Comparison of ENCODE assay signal across 8 cellular contexts in the genomic region with DNA sequence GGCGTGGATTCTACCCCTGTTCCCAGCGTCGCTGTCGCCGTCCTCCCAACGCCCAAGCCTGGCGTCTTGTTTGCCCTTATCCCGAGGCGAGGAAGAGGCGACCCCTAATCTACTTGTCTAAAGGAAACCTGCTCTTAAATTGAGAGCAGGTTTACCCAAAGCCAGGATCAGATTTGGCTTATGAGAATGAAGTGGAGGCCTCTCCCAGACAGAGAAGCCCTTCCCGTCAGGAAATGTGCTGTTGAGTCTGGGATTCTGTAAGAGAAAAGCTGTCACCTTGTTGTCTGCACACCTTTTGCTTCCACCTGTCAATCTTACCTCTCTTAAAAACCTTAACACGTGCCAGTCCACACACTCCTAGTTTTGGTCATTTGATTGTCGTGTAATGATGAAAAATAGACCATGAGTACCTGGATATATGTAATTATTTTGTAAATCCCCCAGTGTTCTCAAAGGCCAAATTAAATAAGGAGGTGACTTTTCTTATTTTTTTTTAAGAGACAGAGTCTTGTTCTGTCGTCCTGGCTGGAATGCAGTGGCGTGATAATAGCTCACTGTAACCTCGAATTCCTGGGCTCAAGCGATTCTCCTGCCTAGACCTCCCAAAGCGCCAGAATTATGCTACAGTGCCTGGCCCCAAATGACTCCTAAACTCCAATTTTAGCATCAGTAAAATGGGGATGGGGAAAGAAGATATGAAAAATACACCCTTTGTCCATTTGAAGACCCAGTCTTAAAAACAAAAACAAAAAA.
DNase-seq lines count a peak whose midpoint lies in the region; ATAC-seq and TF ChIP-seq lines count a peak whose summit lies in the region.

No MANE protein-coding gene starts in this region.

- H3K4me1 ChIP-seq in iPS DF 6.9 (ENCODE audit: control insufficient read depth, insufficient read depth, low read length), result no peaks in the 10 kb centered on the region

- H3K9me3 Mint-ChIP-seq in stimulated activated naive B cell treated with anti-CD40 and anti-IgM and Interleukin-4, amounts not matched to agents 10 μg/mL and 1 μg/mL and 100 μg/mL, for 72 hours, result no peaks in the 10 kb centered on the region

- peak overlapping the region; percentile 99 for H3K27ac ChIP-seq in WERI-Rb-1
- H3K27ac ChIP-seq in iPS DF 6.9 (ENCODE audit: low read length), result no peak overlapping the region

- DNase-seq in NCI-H82 (lab: John Stamatoyannopoulos, UW) (peak; percentile 34), NCI-H82 treated with DMSO at 0.1 percent for 48 hours (lab: John Stamatoyannopoulos, UW; ENCODE audit: unreplicated experiment) (no peak), WERI-Rb-1 (no peak), iPS DF 6.9 (ENCODE audit: low read depth, low spot score) (no peak), NOMO-1 treated with dmso at 0.1 percent for 144 hours (lab: John Stamatoyannopoulos, UW; ENCODE audit: unreplicated experiment) (no peak), hippocampal formation (lab: John Stamatoyannopoulos, UW) (no peak)
- no peak for DNase-seq in stimulated activated naive B cell treated with anti-CD40 and anti-IgM and Interleukin-4, amounts not matched to agents 10 μg/mL and 1 μg/mL and 100 μg/mL, for 72 hours

- no CpG with 5 or more reads among the region's 18 CpGs for WGBS in iPS DF 6.9 (ENCODE audit: insufficient coverage, insufficient read length)

- H3K4me3 Mint-ChIP-seq in stimulated activated naive B cell treated with anti-CD40 and anti-IgM and Interleukin-4, amounts not matched to agents 10 μg/mL and 1 μg/mL and 100 μg/mL, for 72 hours, result peak overlapping the region; percentile 99

- peak overlapping the region; percentile 97 for H3K4me3 ChIP-seq in WERI-Rb-1 (ENCODE audit: low read depth, low read length)
- peak overlapping the region; percentile 78 for H3K4me3 ChIP-seq in iPS DF 6.9 (ENCODE audit: low read length)

- H3K27me3 ChIP-seq in WERI-Rb-1 (ENCODE audit: insufficient read depth, low read depth, severe bottlenecking) (no peaks in the 10 kb centered on the region), iPS DF 6.9 (ENCODE audit: control insufficient read depth, insufficient read depth, low read length) (no peaks in the 10 kb centered on the region)

- peak overlapping the region; percentile 100 for H3K27ac Mint-ChIP-seq in stimulated activated naive B cell treated with anti-CD40 and anti-IgM and Interleukin-4, amounts not matched to agents 10 μg/mL and 1 μg/mL and 100 μg/mL, for 72 hours

- TF ChIP-seq CTCF in WERI-Rb-1 (IDR thresholded peaks at IDR 0.05; ENCODE audit: low read depth, low read length), result no peak

- no peak for ATAC-seq in stimulated activated naive B cell treated with anti-CD40 and anti-IgM and Interleukin-4, amounts not matched to agents 10 μg/mL and 1 μg/mL and 100 μg/mL, for 72 hours (replicated peaks)
- ATAC-seq in HG03521 (IDR thresholded peaks at IDR 0.05; ENCODE audit: unreplicated experiment), result no peak

- peaks cover 25 to 41% of the 10 kb centered on the region in 2 donors for H3K36me3 Mint-ChIP-seq in stimulated activated naive B cell treated with anti-CD40 and anti-IgM and Interleukin-4, amounts not matched to agents 10 μg/mL and 1 μg/mL and 100 μg/mL, for 72 hours

- no peaks in the 10 kb centered on the region for H3K9me3 ChIP-seq in WERI-Rb-1 (ENCODE audit: severe bottlenecking)
- H3K9me3 ChIP-seq in iPS DF 6.9 (ENCODE audit: control insufficient read depth, insufficient read depth, low read length), result no peaks in the 10 kb centered on the region

- no peaks in the 10 kb centered on the region for H3K27me3 Mint-ChIP-seq in stimulated activated naive B cell treated with anti-CD40 and anti-IgM and Interleukin-4, amounts not matched to agents 10 μg/mL and 1 μg/mL and 100 μg/mL, for 72 hours

- peaks cover 27% of the 10 kb centered on the region for H3K36me3 ChIP-seq in WERI-Rb-1
- H3K36me3 ChIP-seq in iPS DF 6.9 (ENCODE audit: control insufficient read depth, insufficient read depth, low read length), result no peaks in the 10 kb centered on the region

- peaks cover 38 to 61% of the 10 kb centered on the region in 2 donors for H3K4me1 Mint-ChIP-seq in stimulated activated naive B cell treated with anti-CD40 and anti-IgM and Interleukin-4, amounts not matched to agents 10 μg/mL and 1 μg/mL and 100 μg/mL, for 72 hours
